Comparison of ENCODE assay signal across 14 cellular contexts in the genomic region with DNA sequence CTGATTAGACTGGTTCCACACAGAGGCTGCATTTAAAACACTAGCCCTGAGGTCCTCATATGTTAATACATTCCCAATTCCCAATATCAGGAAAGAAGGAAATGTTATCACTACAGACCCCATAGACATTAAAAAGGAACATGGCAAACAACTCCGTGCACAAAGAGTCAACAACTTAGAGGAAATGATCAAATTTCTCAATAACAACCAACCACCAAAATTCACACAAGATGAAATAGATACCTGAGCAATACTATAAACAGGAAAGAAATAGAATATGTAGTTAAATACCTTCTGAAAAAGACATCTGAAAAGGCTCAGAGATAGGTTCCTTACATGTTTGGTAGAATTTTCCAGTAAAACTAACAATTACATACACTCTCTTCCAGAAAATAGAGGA. TPM values are rescaled to one million over a fixed set of nuclear protein-coding genes. Genes with fewer than 3 reads are reported as not detected.
A peak's percentile ranks its signal among the peaks of the same experiment; 100 is the strongest.
DNase-seq lines count a peak whose midpoint lies in the region; ATAC-seq, FAIRE-seq and TF ChIP-seq lines count a peak whose summit lies in the region.
"Had no signal": no experiment of that assay in that cellular context is flagged by ENCODE, and none has a peak within 500 bp of the region (broad histone marks: within the 10 kb centered on the region; RNA-seq: fewer than 3 reads in every experiment).

No MANE protein-coding gene starts in this region.

- H3K9me3 ChIP-seq in T-helper 17 cell (ENCODE audit: control insufficient read depth, low read length, poor library complexity, severe bottlenecking): no peaks in the 10 kb centered on the region
- H3K9me3 ChIP-seq in duodenal mucosa (ENCODE audit: control insufficient read depth in 1 of 2, low read length in 2 of 2): no peaks in the 10 kb centered on the region
- no peaks in the 10 kb centered on the region for H3K9me3 ChIP-seq in psoas muscle
- no peaks in the 10 kb centered on the region for H3K9me3 ChIP-seq in smooth muscle cell (replicated peaks; ENCODE audit: low read depth)
- H3K9me3 ChIP-seq: heart right ventricle had no signal

- H3K36me3 ChIP-seq in duodenal mucosa (ENCODE audit: control insufficient read depth in 1 of 2, insufficient read depth in 2 of 2, low read length in 2 of 2): no peaks in the 10 kb centered on the region
- peaks cover 0 to 7% of the 10 kb centered on the region in 2 donors for H3K36me3 ChIP-seq in psoas muscle (ENCODE audit: insufficient read depth in 1 of 2, low read depth in 1 of 2)
- no peaks in the 10 kb centered on the region for H3K36me3 ChIP-seq in smooth muscle cell (ENCODE audit: low read depth)
- H3K36me3 ChIP-seq: heart right ventricle had no signal

- H3K27me3 ChIP-seq in duodenal mucosa (ENCODE audit: control insufficient read depth in 1 of 2, insufficient read depth in 2 of 2, low read length in 2 of 2) (no peaks in the 10 kb centered on the region), psoas muscle (ENCODE audit: insufficient read depth in 3 of 3, low read length in 2 of 3) (no peaks in the 10 kb centered on the region), smooth muscle cell (ENCODE audit: low read depth) (peaks cover 5% of the 10 kb centered on the region)
- H3K27me3 ChIP-seq: heart right ventricle had no signal

- no peak for TF ChIP-seq CTCF in psoas muscle (IDR thresholded peaks at IDR 0.05)
- TF ChIP-seq CTCF in smooth muscle cell (IDR thresholded peaks at IDR 0.05; ENCODE audit: borderline replicate concordance, insufficient read depth, poor library complexity, severe bottlenecking): no peak

- H3K4me3 Mint-ChIP-seq in activated T-cell treated with anti-CD3 and anti-CD28 coated beads, Interleukin-2, amount 50 U/mL, for 24 hours: peak overlapping the region; percentile 69
- H3K4me3 Mint-ChIP-seq in T-helper 17 cell: peak overlapping the region; percentile 85

- no peaks in the 10 kb centered on the region for H3K27me3 Mint-ChIP-seq in activated T-cell treated with anti-CD3 and anti-CD28 coated beads, Interleukin-2, amount 50 U/mL, for 24 hours
- no peaks in the 10 kb centered on the region for H3K27me3 Mint-ChIP-seq in T-helper 17 cell

- peak overlapping the region; percentile 99 for H3K27ac Mint-ChIP-seq in activated T-cell treated with anti-CD3 and anti-CD28 coated beads, Interleukin-2, amount 50 U/mL, for 24 hours
- H3K27ac Mint-ChIP-seq in T-helper 17 cell: peak overlapping the region; percentile 99

- H3K4me1 ChIP-seq in duodenal mucosa (ENCODE audit: control insufficient read depth in 1 of 2, insufficient read depth in 2 of 2, low read length in 2 of 2) (peaks cover 45 to 46% of the 10 kb centered on the region in 2 donors), psoas muscle (peaks cover 28% of the 10 kb centered on the region), smooth muscle cell (ENCODE audit: low read depth) (peaks cover 9% of the 10 kb centered on the region)

- H3F3A ChIP-seq in smooth muscle cell (ENCODE audit: low read depth): no peaks in the 10 kb centered on the region

- DNase-seq in activated T-cell treated with anti-CD3 and anti-CD28 coated beads, Interleukin-2, amount 50 U/mL, for 24 hours: no peak
- DNase-seq in activated T-cell treated with anti-CD3 and anti-CD28 coated beads for 4 hours (no peak), T-helper 17 cell (no peak), psoas muscle (no peak), H54 (ENCODE audit: insufficient read length, low spot score) (no peak), smooth muscle cell (lab: John Stamatoyannopoulos, UW; ENCODE audit: unreplicated experiment) (no peak)
- DNase-seq: effector CD4-positive, alpha-beta T cell; heart right ventricle; NCI-H1436 treated with DMSO at 0.1 percent for 48 hours; right cardiac atrium had no signal

- WGBS in psoas muscle, 3 donors: 33 to 80% (median 39%) methylated on average over 1 of the region's 1 CpG
- WGBS in smooth muscle cell (ENCODE audit: low lambda C conversion rate): 93% methylated on average over 1 of the region's 1 CpG

- no peak overlapping the region for H3K4me2 ChIP-seq in smooth muscle cell

- no peaks in the 10 kb centered on the region for H4K20me1 ChIP-seq in smooth muscle cell (ENCODE audit: low read depth)

- H3K4me3 ChIP-seq in duodenal mucosa (ENCODE audit: low read depth in 1 of 2, low read length in 2 of 2) (no peak overlapping the region), psoas muscle (no peak overlapping the region), smooth muscle cell (no peak overlapping the region)
- H3K4me3 ChIP-seq: heart right ventricle had no signal

- ATAC-seq in T-helper 17 cell (peak; percentile 32), psoas muscle (no peak), HG02571 (IDR thresholded peaks at IDR 0.05; ENCODE audit: unreplicated experiment) (no peak)
- ATAC-seq: heart right ventricle, right cardiac atrium had no signal

- no peak for FAIRE-seq in H54 (lab: Jason Lieb, UNC)

- H3K4me1 Mint-ChIP-seq in activated T-cell treated with anti-CD3 and anti-CD28 coated beads, Interleukin-2, amount 50 U/mL, for 24 hours (ENCODE audit: low read depth): peaks cover 96% of the 10 kb centered on the region
- H3K4me1 Mint-ChIP-seq in T-helper 17 cell: peaks cover 82% of the 10 kb centered on the region

- H3K27ac ChIP-seq in duodenal mucosa (ENCODE audit: low read depth, low read length): peak overlapping the region; percentile 45
- peak overlapping the region; percentile 67 for H3K27ac ChIP-seq in psoas muscle
- no peak overlapping the region for H3K27ac ChIP-seq in smooth muscle cell (ENCODE audit: low read depth)
- H3K27ac ChIP-seq: RWPE1, VCaP had no signal

- TF ChIP-seq POLR2A in H54 (IDR thresholded peaks at IDR 0.05; ENCODE audit: low read depth, low read length): no peak

- H3K9me3 Mint-ChIP-seq in activated T-cell treated with anti-CD3 and anti-CD28 coated beads, Interleukin-2, amount 50 U/mL, for 24 hours: no peaks in the 10 kb centered on the region

- intact Hi-C loops in psoas muscle (cut with DNase I): no loop called here

- no peaks in the 10 kb centered on the region for H3K79me2 ChIP-seq in smooth muscle cell (ENCODE audit: low read depth)

- H2AFZ ChIP-seq in smooth muscle cell (ENCODE audit: low read depth): no peak overlapping the region

- no peak overlapping the region for H3K9ac ChIP-seq in duodenal mucosa (ENCODE audit: low read depth in 1 of 2, low read length in 2 of 2)
- no peak overlapping the region for H3K9ac ChIP-seq in smooth muscle cell (ENCODE audit: low read depth)

- H3K36me3 Mint-ChIP-seq in activated T-cell treated with anti-CD3 and anti-CD28 coated beads, Interleukin-2, amount 50 U/mL, for 24 hours (ENCODE audit: low read depth): peaks cover 94% of the 10 kb centered on the region
- peaks cover 4% of the 10 kb centered on the region for H3K36me3 Mint-ChIP-seq in T-helper 17 cell (ENCODE audit: low read depth)

RNA-seq across cellular contexts. Expression of a gene that starts 28.9 kb away (rescaled TPM):
- total RNA-seq in T-helper 17 cell (100 to 1,000 TPM; 250 to 312 TPM), psoas muscle (100 to 1,000 TPM in 1 of 4 donors, 10 to 100 TPM in 3; 32.1 to 111 (median 63.6) TPM), smooth muscle cell (2.4 and 2.7 TPM in 2 replicates)
- polyA plus RNA-seq in psoas muscle (10 to 100 TPM in 2 of 3 donors, 1 to 10 TPM in 1; 9.3 to 26.8 (median 22.3) TPM), smooth muscle cell (0.63 and 3.4 TPM in 2 replicates)
